Comparison of ENCODE assay signal across 29 cellular contexts in genomic region chr15:66826504-66826903, GRCh38.
A peak's percentile ranks its signal among the peaks of the same experiment; 100 is the strongest.
DNase-seq lines count a peak whose midpoint lies in the region; ATAC-seq, FAIRE-seq and TF ChIP-seq lines count a peak whose summit lies in the region.
"Had no signal": no experiment of that assay in that cellular context is flagged by ENCODE, and none has a peak within 500 bp of the region (broad histone marks: within the 10 kb centered on the region; RNA-seq: fewer than 3 reads in every experiment).

No MANE protein-coding gene starts in this region.

- peak overlapping the region in 1 of 2 experiments; percentile 54; a peak in 1 of 4 replicates for H3K9ac ChIP-seq in K562 (ENCODE audit: insufficient read depth in 1 of 2, low read depth in 2 of 2, low read length in 2 of 2)
- H3K9ac ChIP-seq: GM23248, KMS-11 had no signal

- no peaks in the 10 kb centered on the region for H3K36me3 Mint-ChIP-seq in GM23338 (ENCODE audit: low read depth)
- H3K36me3 Mint-ChIP-seq in progenitor cell of endocrine pancreas (ENCODE audit: insufficient read depth), result no peaks in the 10 kb centered on the region
- H3K36me3 Mint-ChIP-seq: CD14-positive monocyte; CD8-positive, alpha-beta memory T cell had no signal

- H3K4me1 ChIP-seq in GM23338 (ENCODE audit: insufficient read depth) (peaks cover 21% of the 10 kb centered on the region), K562 (replicated peaks in 1 of 2; ENCODE audit: control insufficient read depth in 2 of 2, insufficient read depth in 2 of 2, low read length in 2 of 2) (peaks cover 0 to 3% of the 10 kb centered on the region in 2 experiments; a peak in 2 of 5 replicates)
- H3K4me1 ChIP-seq: BE2C had no signal

- TF ChIP-seq POLR2A in K562 (conservative IDR thresholded peaks at IDR 0.05) (no peak), erythroblast (IDR thresholded peaks at IDR 0.05; ENCODE audit: low read length) (no peak)

- 28% methylated on average over 4 of the region's 4 CpGs for whole genome bisulfite sequencing in K562 (ENCODE audit: insufficient coverage, low coverage, missing lambda C conversion rate)

- CTCF ChIA-PET in K562 (lab: Yijun Ruan, JAX; ENCODE audit: low intra/inter-chr PET ratio), result no interaction called here

- no peaks in the 10 kb centered on the region for H3K9me3 ChIP-seq in K562 (replicated peaks; ENCODE audit: control insufficient read depth, insufficient read depth, low read depth, low read length)
- H3K9me3 ChIP-seq: BE2C had no signal

- H3K27ac Mint-ChIP-seq in GM23338 (0 out of 2 replicates have a peak overlapping the region, but pooled peaks have one; percentile 32), progenitor cell of endocrine pancreas (peak overlapping the region; percentile 57)
- H3K27ac Mint-ChIP-seq: CD8-positive, alpha-beta memory T cell had no signal

- no peak for TF ChIP-seq EP300 in K562 (IDR thresholded peaks at IDR 0.05; ENCODE audit: low read length)

- H3K36me3 ChIP-seq in GM23338 (ENCODE audit: insufficient read depth), result no peaks in the 10 kb centered on the region
- no peaks in the 10 kb centered on the region for H3K36me3 ChIP-seq in K562 (ENCODE audit: control insufficient read depth, insufficient read depth, low read length)
- H3K36me3 ChIP-seq: BE2C had no signal

- peak overlapping the region; percentile 38; the same call in 1 of the 2 replicates for H2AFZ ChIP-seq in GM23338
- H2AFZ ChIP-seq in K562 (ENCODE audit: low read depth, low read length), result no peak overlapping the region
- H2AFZ ChIP-seq: GM23248, PC-9 had no signal

- no peaks in the 10 kb centered on the region for H3K9me1 ChIP-seq in K562 (ENCODE audit: control insufficient read depth, insufficient read depth, low read length)

- no peak for FAIRE-seq in K562 (lab: Jason Lieb, UNC)
- FAIRE-seq: GM12891 had no signal

- H3K4me1 Mint-ChIP-seq in GM23338 (peaks cover 24% of the 10 kb centered on the region), progenitor cell of endocrine pancreas (ENCODE audit: low read depth) (peaks cover 14% of the 10 kb centered on the region)
- H3K4me1 Mint-ChIP-seq: CD8-positive, alpha-beta memory T cell had no signal

- H4K20me1 ChIP-seq in GM23338 (replicated peaks; ENCODE audit: insufficient read depth) (no peaks in the 10 kb centered on the region), K562 (replicated peaks; ENCODE audit: control insufficient read depth, insufficient read depth, low read length) (no peaks in the 10 kb centered on the region)

- H3K79me2 ChIP-seq in GM23338 (replicated peaks; ENCODE audit: insufficient read depth) (no peaks in the 10 kb centered on the region), K562 (ENCODE audit: control insufficient read depth, insufficient read depth, low read length) (no peaks in the 10 kb centered on the region)

- POLR2A ChIA-PET in K562 (lab: Yijun Ruan, JAX), result interaction anchor here (0.6 kb wide), 1 partner anchor 13 kb away, joined by 3 read pairs; no protein-coding TSS in a partner anchor

- DNase-seq in GM23338 (ENCODE audit: low spot score), result no peak
- no peak for DNase-seq in K562 (ENCODE audit: extremely low read depth in 1 of 4, low spot score in 3 of 4)
- peak; percentile 60 for DNase-seq in mesenteric fat pad (ENCODE audit: low spot score)
- no peak for DNase-seq in progenitor cell of endocrine pancreas (ENCODE audit: low spot score, unreplicated experiment)
- DNase-seq in NAMALWA (ENCODE audit: low spot score), result no peak
- DNase-seq in MV-4-11 (lab: John Stamatoyannopoulos, UW), result no peak
- DNase-seq in erythroblast (lab: John Stamatoyannopoulos, UW), result no peak
- DNase-seq: 8988T; ACHN; BE2C; CD8-positive, alpha-beta memory T cell; DMS 273 treated with DMSO at 0.1 percent for 48 hours; DMS79; GF-D8; GM23248; HCEC 1CT; NCI-H1092 treated with DMSO at 0.1 percent for 48 hours; NCI-H1436; NCI-H187 treated with DMSO at 0.1 percent for 48 hours; NCI-H2171 treated with DMSO at 0.1 percent for 48 hours; NCI-H345; NCI-H510A treated with DMSO at 0.1 percent for 48 hours; NCI-H748 treated with DMSO at 0.1 percent for 48 hours; PC-9; SHP77 had no signal

- peak overlapping the region; percentile 65; the same call in 1 of the 2 replicates for H3K4me2 ChIP-seq in GM23338
- no peak overlapping the region for H3K4me2 ChIP-seq in K562 (ENCODE audit: insufficient read depth, low read length)
- H3K4me2 ChIP-seq: KMS-11, PC-9 had no signal

- H3K27me3 ChIP-seq in GM23338 (ENCODE audit: insufficient read depth) (no peaks in the 10 kb centered on the region), K562 (ENCODE audit: control insufficient read depth in 2 of 2, insufficient read depth in 2 of 2, low read length in 2 of 2) (no peaks in the 10 kb centered on the region)
- H3K27me3 ChIP-seq: BE2C had no signal

- H3K9me3 Mint-ChIP-seq in GM23338, result no peaks in the 10 kb centered on the region
- no peaks in the 10 kb centered on the region for H3K9me3 Mint-ChIP-seq in progenitor cell of endocrine pancreas (ENCODE audit: low read depth)
- H3K9me3 Mint-ChIP-seq: CD8-positive, alpha-beta memory T cell had no signal

- H3K4me3 Mint-ChIP-seq in GM23338 (peak overlapping the region; percentile 32; the same call in 1 of the 3 replicates), progenitor cell of endocrine pancreas (ENCODE audit: low read depth) (no peak overlapping the region)
- H3K4me3 Mint-ChIP-seq: CD14-positive monocyte; CD8-positive, alpha-beta memory T cell had no signal

- H3K27ac ChIP-seq in GM23338 (ENCODE audit: low read depth) (no peak overlapping the region), K562 (ENCODE audit: extremely low read depth, low read depth, low read length) (no peak overlapping the region)
- H3K27ac ChIP-seq: GM23248, KMS-11, PC-9 had no signal

- TF ChIP-seq CTCF in GM23338 (conservative IDR thresholded peaks at IDR 0.05; ENCODE audit: low read depth in 2 of 2), result no peak
- no peak for TF ChIP-seq CTCF in K562 (IDR thresholded peaks at IDR 0.05 in 2 of 3, conservative IDR thresholded peaks at IDR 0.05 in 1 of 3; ENCODE audit: insufficient read depth in 2 of 3, low read depth in 1 of 3, low read length in 3 of 3)
- no peak for TF ChIP-seq CTCF in progenitor cell of endocrine pancreas (IDR thresholded peaks at IDR 0.05; ENCODE audit: unreplicated experiment)

- BruUV-seq in K562 (replicated peaks; lab: Mats Ljungman, UMichigan), result no TSS peak

- intact Hi-C loops in K562 (cut with micrococcal nuclease), result no loop called here

- H3K27me3 Mint-ChIP-seq in GM23338 (ENCODE audit: insufficient read depth, low read depth, poor library complexity) (peaks cover 13% of the 10 kb centered on the region), progenitor cell of endocrine pancreas (peaks cover 12% of the 10 kb centered on the region)

- TF ChIP-seq RAD21 in K562 (CRISPR knock-in tag; conservative IDR thresholded peaks at IDR 0.05 in 1 of 2, IDR thresholded peaks at IDR 0.05 in 1 of 2), result no peak

- no peak overlapping the region for H3K4me3 ChIP-seq in GM23338
- no peak overlapping the region for H3K4me3 ChIP-seq in K562
- H3K4me3 ChIP-seq: GM23248, PC-9 had no signal

- H3K9me2 ChIP-seq in GM23338 (ENCODE audit: insufficient read depth), result no peaks in the 10 kb centered on the region; the same call in 1 of the 2 replicates

- no peaks in the 10 kb centered on the region for H3F3A ChIP-seq in GM23338 (replicated peaks; ENCODE audit: low read depth)

- no peak; the same call in 2 of the 3 replicates for ATAC-seq in GM23338
- no peak for ATAC-seq in K562
- no peak for ATAC-seq in HG03439 (IDR thresholded peaks at IDR 0.05; ENCODE audit: unreplicated experiment)

- in situ Hi-C loops in K562 (cut with MboI), result no loop called here

TF ChIP-seq in GM23338, 12 proteins besides CTCF, POLR2A, EP300 and RAD21 (continues in another document):
- TF ChIP-seq JUNB (IDR thresholded peaks at IDR 0.05; ENCODE audit: unreplicated experiment), result no peak
- no peak for TF ChIP-seq CREB1 (CRISPR knock-in tag; IDR thresholded peaks at IDR 0.05; ENCODE audit: low read depth)
- TF ChIP-seq ETS1 (IDR thresholded peaks at IDR 0.05), result no peak
- TF ChIP-seq NANOG (IDR thresholded peaks at IDR 0.05; ENCODE audit: borderline replicate concordance), result no peak
- TF ChIP-seq EZH2 (IDR thresholded peaks at IDR 0.05; ENCODE audit: low read depth, unreplicated experiment), result no peak
- no peak for TF ChIP-seq ZNF114 (CRISPR knock-in tag; IDR thresholded peaks at IDR 0.05)

TF ChIP-seq in K562, 482 proteins besides CTCF, POLR2A, EP300 and RAD21 (continues in another document):
- TF ChIP-seq SRSF1 (IDR thresholded peaks at IDR 0.05; ENCODE audit: low read depth, low read length) (no peak), HDAC2 (IDR thresholded peaks at IDR 0.05) (no peak), ZNF277 (CRISPR knock-in tag; IDR thresholded peaks at IDR 0.05; ENCODE audit: borderline replicate concordance) (no peak), ZNF316 (IDR thresholded peaks at IDR 0.05) (no peak), SMARCB1 (IDR thresholded peaks at IDR 0.05; ENCODE audit: insufficient read length, low read depth) (no peak), NFYB (IDR thresholded peaks at IDR 0.05; ENCODE audit: extremely low read depth, insufficient read length) (peak; percentile 24), ETS2 (tag; IDR thresholded peaks at IDR 0.05; ENCODE audit: borderline replicate concordance, poor library complexity, severe bottlenecking) (no peak), USF1 (CRISPR knock-in tag; IDR thresholded peaks at IDR 0.05) (0 out of 2 replicates have a peak, but pooled peaks have one; percentile 12), HDGF (IDR thresholded peaks at IDR 0.05) (no peak), CCNT2 (IDR thresholded peaks at IDR 0.05; ENCODE audit: borderline replicate concordance, extremely low read depth, insufficient read length, low read depth, low read length) (no peak)
